ENCODE assay signal across 1 cellular context in genomic region chr17:65564793-65565192, GRCh38.
TF ChIP-seq lines count a peak whose summit lies in the region.

No MANE protein-coding gene starts in this region.

TF ChIP-seq in HepG2, 621 proteins besides CTCF, POLR2A, EP300 and RAD21 (continued from another document and continues in another):
- TF ChIP-seq ZNF362 (CRISPR knock-in tag; IDR thresholded peaks at IDR 0.05; ENCODE audit: borderline replicate concordance) = no peak
- TF ChIP-seq ZNF326 (CRISPR knock-in tag; IDR thresholded peaks at IDR 0.05; ENCODE audit: borderline replicate concordance) = no peak
- TF ChIP-seq ATF5 (CRISPR knock-in tag; IDR thresholded peaks at IDR 0.05; ENCODE audit: low read depth) = no peak
- TF ChIP-seq MAF1 (CRISPR knock-in tag; IDR thresholded peaks at IDR 0.05; ENCODE audit: borderline replicate concordance) = no peak
- no peak for TF ChIP-seq ZMYM4 (CRISPR knock-in tag; IDR thresholded peaks at IDR 0.05)
- TF ChIP-seq AKNA (CRISPR knock-in tag; IDR thresholded peaks at IDR 0.05; ENCODE audit: borderline replicate concordance) = no peak
- TF ChIP-seq AHR (CRISPR knock-in tag; IDR thresholded peaks at IDR 0.05) = peak; percentile 43; the same call in 1 of the 2 replicates
- no peak for TF ChIP-seq GATAD1 (CRISPR knock-in tag; IDR thresholded peaks at IDR 0.05)
- no peak for TF ChIP-seq SP2 (CRISPR knock-in tag; IDR thresholded peaks at IDR 0.05)
- no peak for TF ChIP-seq SNAPC5 (CRISPR knock-in tag; IDR thresholded peaks at IDR 0.05; ENCODE audit: borderline replicate concordance)
- no peak for TF ChIP-seq ZNF530 (CRISPR knock-in tag; IDR thresholded peaks at IDR 0.05; ENCODE audit: low read depth)
- TF ChIP-seq MYPOP (CRISPR knock-in tag; IDR thresholded peaks at IDR 0.05) = no peak
- no peak for TF ChIP-seq ZNF30 (CRISPR knock-in tag; IDR thresholded peaks at IDR 0.05)
- no peak for TF ChIP-seq ZNF230 (CRISPR knock-in tag; IDR thresholded peaks at IDR 0.05)
- TF ChIP-seq RBFOX2 (IDR thresholded peaks at IDR 0.05; ENCODE audit: low read depth, low read length) = no peak
- TF ChIP-seq ZNF563 (CRISPR knock-in tag; IDR thresholded peaks at IDR 0.05) = no peak
- TF ChIP-seq ZNF180 (CRISPR knock-in tag; IDR thresholded peaks at IDR 0.05; ENCODE audit: borderline replicate concordance, low read depth) = no peak
- no peak for TF ChIP-seq TRAFD1 (CRISPR knock-in tag; IDR thresholded peaks at IDR 0.05; ENCODE audit: borderline replicate concordance)
- 0 out of 2 replicates have a peak, but pooled peaks have one; percentile 14 for TF ChIP-seq FOSL2 (CRISPR knock-in tag; IDR thresholded peaks at IDR 0.05)
- TF ChIP-seq HCFC1 (IDR thresholded peaks at IDR 0.05; ENCODE audit: low read depth, low read length) = no peak
- no peak for TF ChIP-seq SMYD3 (CRISPR knock-in tag; IDR thresholded peaks at IDR 0.05)
- no peak for TF ChIP-seq CSRNP2 (CRISPR knock-in tag; conservative IDR thresholded peaks at IDR 0.05; ENCODE audit: low read depth)
- TF ChIP-seq SOX5 (CRISPR knock-in tag; IDR thresholded peaks at IDR 0.05; ENCODE audit: borderline replicate concordance) = peak; percentile 49; the same call in 1 of the 2 replicates
- no peak for TF ChIP-seq ZNF260 (CRISPR knock-in tag; IDR thresholded peaks at IDR 0.05; ENCODE audit: borderline replicate concordance, low read depth)
- no peak for TF ChIP-seq ZFP90 (CRISPR knock-in tag; IDR thresholded peaks at IDR 0.05; ENCODE audit: borderline replicate concordance)
- no peak for TF ChIP-seq DZIP1 (CRISPR knock-in tag; IDR thresholded peaks at IDR 0.05)
- TF ChIP-seq ZNF775 (CRISPR knock-in tag; IDR thresholded peaks at IDR 0.05; ENCODE audit: borderline replicate concordance) = no peak
- no peak for TF ChIP-seq PRDM15 (CRISPR knock-in tag; IDR thresholded peaks at IDR 0.05)
- TF ChIP-seq FLYWCH1 (CRISPR knock-in tag; IDR thresholded peaks at IDR 0.05) = no peak
- no peak for TF ChIP-seq MBNL3 (CRISPR knock-in tag; conservative IDR thresholded peaks at IDR 0.05)
- TF ChIP-seq TAF15 (IDR thresholded peaks at IDR 0.05; ENCODE audit: low read depth, low read length, poor library complexity, severe bottlenecking) = no peak
- TF ChIP-seq ZNF816 (CRISPR knock-in tag; IDR thresholded peaks at IDR 0.05; ENCODE audit: borderline replicate concordance) = no peak
- no peak for TF ChIP-seq ZNF468 (CRISPR knock-in tag; IDR thresholded peaks at IDR 0.05)
- no peak for TF ChIP-seq ZNF33B (CRISPR knock-in tag; IDR thresholded peaks at IDR 0.05)
- TF ChIP-seq ZNF570 (CRISPR knock-in tag; IDR thresholded peaks at IDR 0.05; ENCODE audit: borderline replicate concordance) = no peak
- no peak for TF ChIP-seq ZNF451 (CRISPR knock-in tag; IDR thresholded peaks at IDR 0.05)
- TF ChIP-seq ZNF382 (CRISPR knock-in tag; IDR thresholded peaks at IDR 0.05; ENCODE audit: borderline replicate concordance) = no peak
- TF ChIP-seq ZNF878 (CRISPR knock-in tag; IDR thresholded peaks at IDR 0.05) = no peak
- no peak for TF ChIP-seq SNAPC2 (CRISPR knock-in tag; IDR thresholded peaks at IDR 0.05)
- no peak for TF ChIP-seq ATAD3A (CRISPR knock-in tag; IDR thresholded peaks at IDR 0.05)
- no peak for TF ChIP-seq E2F1 (CRISPR knock-in tag; IDR thresholded peaks at IDR 0.05)
